In genomic region chr20:1325173-1326030, GRCh38 we compare ENCODE assay signal across 1 cellular context.
TF ChIP-seq lines count a peak whose summit lies in the region.

No MANE protein-coding gene starts in this region.

TF ChIP-seq in GM12878, 131 proteins besides CTCF, POLR2A, EP300 and RAD21 (continued from another document and continues in another):
- TF ChIP-seq E4F1 (IDR thresholded peaks at IDR 0.05; ENCODE audit: borderline replicate concordance, partially characterized antibody) (no peak), TCF7 (IDR thresholded peaks at IDR 0.05; ENCODE audit: borderline replicate concordance) (no peak), ZBTB40 (IDR thresholded peaks at IDR 0.05; ENCODE audit: borderline replicate concordance) (peak; percentile 86), SRF (IDR thresholded peaks at IDR 0.05; ENCODE audit: low read depth in 2 of 2, low read length in 2 of 2) (no peak), EZH2 (IDR thresholded peaks at IDR 0.05; ENCODE audit: borderline replicate concordance, control insufficient read depth, low read depth, low read length) (no peak), CHD4 (IDR thresholded peaks at IDR 0.05) (no peak), ATF2 (IDR thresholded peaks at IDR 0.05; ENCODE audit: low read length) (no peak), JUNB (IDR thresholded peaks at IDR 0.05) (peak; percentile 70), SPI1 (IDR thresholded peaks at IDR 0.05; ENCODE audit: borderline replicate concordance, insufficient read depth, low read depth, low read length) (no peak), NKRF (conservative IDR thresholded peaks at IDR 0.05) (peak; percentile 88), FOXK2 (IDR thresholded peaks at IDR 0.05) (no peak; the same call in 1 of the 2 replicates), CEBPZ (IDR thresholded peaks at IDR 0.05; ENCODE audit: low read depth, low read length) (no peak), ZNF622 (IDR thresholded peaks at IDR 0.05) (no peak), ZNF207 (IDR thresholded peaks at IDR 0.05; ENCODE audit: borderline replicate concordance) (peak; percentile 88), EGR1 (IDR thresholded peaks at IDR 0.05; ENCODE audit: borderline replicate concordance in 1 of 2, low read depth in 2 of 2, low read length in 2 of 2) (peak in 1 of 2 experiments; percentile 80; a peak in 2 of 3 replicates), STAT3 (IDR thresholded peaks at IDR 0.05; ENCODE audit: low read depth, low read length) (no peak), SMC3 (IDR thresholded peaks at IDR 0.05; ENCODE audit: borderline replicate concordance, low read length) (no peak), CEBPB (IDR thresholded peaks at IDR 0.05; ENCODE audit: borderline replicate concordance in 1 of 2, low read depth in 2 of 2, low read length in 2 of 2) (no peak), E2F4 (IDR thresholded peaks at IDR 0.05; ENCODE audit: low read depth, low read length) (no peak), ZNF384 (IDR thresholded peaks at IDR 0.05; ENCODE audit: borderline replicate concordance, low read depth, low read length) (no peak), ZBTB4 (CRISPR knock-in tag; IDR thresholded peaks at IDR 0.05) (no peak), TCF12 (IDR thresholded peaks at IDR 0.05; ENCODE audit: low read depth, low read length) (0 out of 2 replicates have a peak, but pooled peaks have one; percentile 27), RB1 (IDR thresholded peaks at IDR 0.05; ENCODE audit: borderline replicate concordance) (peak; percentile 83; the same call in 1 of the 2 replicates), RAD51 (IDR thresholded peaks at IDR 0.05) (no peak), TARDBP (IDR thresholded peaks at IDR 0.05; ENCODE audit: borderline replicate concordance) (no peak), REST (IDR thresholded peaks at IDR 0.05; ENCODE audit: low read depth, low read length) (no peak), BCLAF1 (IDR thresholded peaks at IDR 0.05) (no peak), MYB (IDR thresholded peaks at IDR 0.05; ENCODE audit: borderline replicate concordance, low read depth, low read length) (no peak)
